In the genomic region with DNA sequence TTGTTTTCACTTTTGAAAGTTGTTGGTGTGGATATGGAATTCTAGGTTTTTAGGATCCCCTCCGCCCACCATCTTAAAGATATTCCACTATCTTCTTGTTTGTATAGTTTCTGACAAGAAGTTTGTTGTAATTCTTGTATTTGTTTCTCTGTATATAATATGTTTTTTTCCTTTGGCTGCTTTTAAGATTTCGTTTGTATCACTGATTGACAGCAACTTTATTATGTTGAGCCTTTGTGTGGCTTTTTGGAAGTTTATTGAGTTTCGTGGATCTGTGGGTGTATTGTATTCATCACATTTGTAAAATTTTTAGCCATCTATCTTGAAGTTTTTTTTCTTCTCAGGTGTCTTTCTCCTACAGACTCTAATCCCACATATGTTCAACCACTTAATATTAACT, we compare ENCODE assay signal across 31 cellular contexts.
"Had no signal": no experiment of that assay in that cellular context is flagged by ENCODE, and none has a peak within 500 bp of the region (broad histone marks: within the 10 kb centered on the region; RNA-seq: fewer than 3 reads in every experiment).

No MANE protein-coding gene starts in this region.

- DNase-seq: activated B cell treated with CpG ODN at 0.5 μM for 24 hours; activated CD4-positive, alpha-beta T cell treated with anti-CD3 and anti-CD28 coated beads for 48 hours; activated CD4-positive, alpha-beta T cell treated with anti-CD3 and anti-CD28 coated beads, Interleukin-2, amount 50 U/mL, for 1 hour; activated CD4-positive, alpha-beta T cell treated with anti-CD3 and anti-CD28 coated beads, Interleukin-2, amount 50 U/mL, for 48 hours; activated CD8-positive, alpha-beta memory T cell treated with anti-CD3 and anti-CD28 coated beads for 24 hours; activated CD8-positive, alpha-beta T cell treated with anti-CD3 and anti-CD28 coated beads for 36 hours; activated gamma-delta T cell; activated naive CD4-positive, alpha-beta T cell; activated naive CD4-positive, alpha-beta T cell treated with anti-CD3 and anti-CD28 coated beads, Interleukin-2, amount 10 ng/mL, durations not matched to agents 7 days and 5 days; activated naive CD8-positive, alpha-beta T cell treated with anti-CD3 and anti-CD28 coated beads, Interleukin-2, amount 10 ng/mL, durations not matched to agents 7 days and 5 days; activated T-cell treated with anti-CD3 and anti-CD28 coated beads, Interleukin-2, amount 50 U/mL, for 1 hour; activated T-cell treated with anti-CD3 and anti-CD28 coated beads, Interleukin-2, amount 50 U/mL, for 48 hours; central memory CD4-positive, alpha-beta T cell; dorsolateral prefrontal cortex; effector memory CD4-positive, alpha-beta T cell; endodermal cell; foreskin fibroblast; head of caudate nucleus; T-helper 17 cell; T1000; WERI-Rb-1 had no signal

- H3K27me3 ChIP-seq: ascending aorta, breast epithelium, cardiac muscle cell, dorsolateral prefrontal cortex had no signal

- ATAC-seq: activated CD4-positive, CD25-positive, alpha-beta regulatory T cell treated with anti-CD3 and anti-CD28 coated beads, Interleukin-2, amount 50 U/mL, for 24 hours; activated CD8-positive, alpha-beta T cell treated with anti-CD3 and anti-CD28 coated beads for 36 hours; activated naive CD4-positive, alpha-beta T cell treated with anti-CD3 and anti-CD28 coated beads, Interleukin-2, amount 50 U/mL, for 72 hours; esophagus mucosa; T-helper 17 cell had no signal

- H3K27ac ChIP-seq: ascending aorta, breast epithelium, cardiac muscle cell, coronary artery, dorsolateral prefrontal cortex, WERI-Rb-1 had no signal

- H3K4me3 ChIP-seq: ascending aorta, breast epithelium, cardiac muscle cell, coronary artery, dorsolateral prefrontal cortex had no signal

- H3K27me3 Mint-ChIP-seq: activated B cell treated with CpG ODN at 0.5 μM for 24 hours; activated CD8-positive, alpha-beta T cell treated with anti-CD3 and anti-CD28 coated beads for 36 hours; activated naive CD4-positive, alpha-beta T cell treated with anti-CD3 and anti-CD28 coated beads, Interleukin-2, amount 10 ng/mL, durations not matched to agents 7 days and 5 days; activated naive CD8-positive, alpha-beta T cell treated with anti-CD3 and anti-CD28 coated beads, Interleukin-2, amount 10 ng/mL, durations not matched to agents 7 days and 5 days; brain; dendritic cell treated with granulocyte-macrophage colony-stimulating factor and Interleukin-4, amounts not matched to agents 40 ng/mL and 50 ng/mL, for 4 days; T-helper 17 cell had no signal

- H3K4me3 Mint-ChIP-seq: activated B cell treated with CpG ODN at 0.5 μM for 24 hours; activated CD8-positive, alpha-beta T cell treated with anti-CD3 and anti-CD28 coated beads for 36 hours; activated naive CD4-positive, alpha-beta T cell treated with anti-CD3 and anti-CD28 coated beads, Interleukin-2, amount 10 ng/mL, durations not matched to agents 7 days and 5 days; activated naive CD8-positive, alpha-beta T cell treated with anti-CD3 and anti-CD28 coated beads, Interleukin-2, amount 10 ng/mL, durations not matched to agents 7 days and 5 days; brain; dendritic cell treated with granulocyte-macrophage colony-stimulating factor and Interleukin-4, amounts not matched to agents 40 ng/mL and 50 ng/mL, for 4 days; endodermal cell; T-helper 17 cell; T-helper 2 cell treated with Interferon-gamma antibody and Interleukin-4, amounts not matched to agents 5 μg/mL and 100 μg/mL, for 36 hours had no signal

- H3K27ac Mint-ChIP-seq: activated B cell treated with CpG ODN at 0.5 μM for 24 hours; activated CD8-positive, alpha-beta T cell treated with anti-CD3 and anti-CD28 coated beads for 36 hours; activated naive CD4-positive, alpha-beta T cell treated with anti-CD3 and anti-CD28 coated beads, Interleukin-2, amount 10 ng/mL, durations not matched to agents 7 days and 5 days; activated naive CD4-positive, alpha-beta T cell treated with anti-CD3 and anti-CD28 coated beads, Interleukin-2, amount 50 U/mL, for 72 hours; activated naive CD8-positive, alpha-beta T cell treated with anti-CD3 and anti-CD28 coated beads, Interleukin-2, amount 10 ng/mL, durations not matched to agents 7 days and 5 days; brain; dendritic cell treated with granulocyte-macrophage colony-stimulating factor and Interleukin-4, amounts not matched to agents 40 ng/mL and 50 ng/mL, for 4 days; endodermal cell; T-helper 17 cell; T-helper 2 cell treated with Interferon-gamma antibody and Interleukin-4, amounts not matched to agents 5 μg/mL and 100 μg/mL, for 36 hours had no signal

- H3K36me3 ChIP-seq: ascending aorta, breast epithelium, cardiac muscle cell, WERI-Rb-1 had no signal
